Comparison of ENCODE assay signal across 21 cellular contexts in the genomic region with DNA sequence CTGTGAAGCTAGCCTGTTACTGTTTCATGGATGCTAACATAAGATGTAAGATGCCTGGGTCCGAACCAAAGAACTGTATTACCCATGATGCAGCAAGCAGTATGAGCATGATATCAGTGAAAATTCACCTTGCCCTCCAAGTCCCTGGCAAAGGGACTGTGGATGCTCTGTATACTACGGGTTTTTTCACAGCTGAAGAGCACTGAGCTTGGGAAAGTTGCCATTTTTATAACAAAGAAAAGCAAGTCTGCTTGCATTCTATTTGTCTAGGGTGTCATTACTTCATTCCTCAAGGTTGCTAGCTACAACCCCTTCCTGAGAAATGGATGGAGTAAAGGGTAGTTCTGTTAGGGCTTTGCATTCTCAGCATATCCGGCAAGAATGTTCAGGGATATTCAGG. TPM values are rescaled to one million over a fixed set of nuclear protein-coding genes. Genes with fewer than 3 reads are reported as not detected.
DNase-seq lines count a peak whose midpoint lies in the region; ATAC-seq, FAIRE-seq and TF ChIP-seq lines count a peak whose summit lies in the region.
"Had no signal": no experiment of that assay in that cellular context is flagged by ENCODE, and none has a peak within 500 bp of the region (broad histone marks: within the 10 kb centered on the region; RNA-seq: fewer than 3 reads in every experiment).

No MANE protein-coding gene starts in this region.

- no peaks in the 10 kb centered on the region for H3K36me3 ChIP-seq in K562 (ENCODE audit: control insufficient read depth, insufficient read depth, low read length)
- no peaks in the 10 kb centered on the region for H3K36me3 ChIP-seq in brain microvascular endothelial cell (replicated peaks)
- H3K36me3 ChIP-seq: HAP-1 had no signal

- TF ChIP-seq POLR2A in H54 (IDR thresholded peaks at IDR 0.05; ENCODE audit: low read depth, low read length) (no peak), K562 (conservative IDR thresholded peaks at IDR 0.05) (no peak)

- no peak overlapping the region for H3K4me3 ChIP-seq in K562
- H3K4me3 ChIP-seq in coronary artery, result no peak overlapping the region
- H3K4me3 ChIP-seq in brain microvascular endothelial cell (ENCODE audit: low read depth, low read length), result no peak overlapping the region
- H3K4me3 ChIP-seq: GM23338, HAP-1 had no signal

- no peaks in the 10 kb centered on the region for H3K9me3 ChIP-seq in K562 (replicated peaks; ENCODE audit: control insufficient read depth, insufficient read depth, low read depth, low read length)
- H3K9me3 ChIP-seq: Caco-2, HAP-1 had no signal

- intact Hi-C loops in K562 (cut with micrococcal nuclease), result loop anchor here (5.0 to 10.0 kb wide), 2 partner anchors 98 to 680 kb away; a partner anchor contains a TSS

- H3K9ac ChIP-seq in K562 (ENCODE audit: insufficient read depth in 1 of 2, low read depth in 2 of 2, low read length in 2 of 2), result no peak overlapping the region

- POLR2A ChIA-PET in K562 (lab: Yijun Ruan, JAX), result interaction anchor here (0.5 to 1.2 kb wide), 2 partner anchors 261 to 410 kb away, joined by 3 read pairs; no protein-coding TSS in a partner anchor

- H3K27me3 ChIP-seq in K562 (ENCODE audit: control insufficient read depth in 2 of 2, insufficient read depth in 2 of 2, low read length in 2 of 2), result no peaks in the 10 kb centered on the region
- no peaks in the 10 kb centered on the region for H3K27me3 ChIP-seq in brain microvascular endothelial cell (replicated peaks)

- no peaks in the 10 kb centered on the region for H3K9me1 ChIP-seq in K562 (ENCODE audit: control insufficient read depth, insufficient read depth, low read length)

- TF ChIP-seq EP300 in K562 (IDR thresholded peaks at IDR 0.05; ENCODE audit: low read length), result no peak

- no peaks in the 10 kb centered on the region for H3K79me2 ChIP-seq in K562 (ENCODE audit: control insufficient read depth, insufficient read depth, low read length)

- BruUV-seq in K562 (replicated peaks; lab: Mats Ljungman, UMichigan), result no TSS peak

- no peaks in the 10 kb centered on the region for H3K4me1 ChIP-seq in K562 (replicated peaks in 1 of 2; ENCODE audit: control insufficient read depth in 2 of 2, insufficient read depth in 2 of 2, low read length in 2 of 2)
- H3K4me1 ChIP-seq: Caco-2, HAP-1 had no signal

- CTCF ChIA-PET in K562 (lab: Yijun Ruan, JAX; ENCODE audit: low intra/inter-chr PET ratio), result interaction anchor here (2.0 to 2.8 kb wide), 2 partner anchors 410 to 415 kb away, joined by 7 to 17 read pairs; no protein-coding TSS in a partner anchor

- TF ChIP-seq RAD21 in K562 (CRISPR knock-in tag; conservative IDR thresholded peaks at IDR 0.05 in 1 of 2, IDR thresholded peaks at IDR 0.05 in 1 of 2), result no peak

- FAIRE-seq in H54 (lab: Jason Lieb, UNC) (peak; percentile 30), K562 (lab: Jason Lieb, UNC) (no peak)
- FAIRE-seq: GM12891, GM18507 had no signal

- H3K27ac ChIP-seq in K562 (ENCODE audit: extremely low read depth, low read depth, low read length) (no peak overlapping the region), coronary artery (no peak overlapping the region), brain microvascular endothelial cell (no peak overlapping the region)

- no peak overlapping the region for H3K4me2 ChIP-seq in K562 (ENCODE audit: insufficient read depth, low read length)
- H3K4me2 ChIP-seq: GM23338 had no signal

- no peak overlapping the region for H2AFZ ChIP-seq in K562 (ENCODE audit: low read depth, low read length)
- H2AFZ ChIP-seq: GM23338 had no signal

- no peaks in the 10 kb centered on the region for H4K20me1 ChIP-seq in K562 (replicated peaks; ENCODE audit: control insufficient read depth, insufficient read depth, low read length)

- ATAC-seq in K562, result peak; percentile 8; the same call in 1 of the 3 replicates
- ATAC-seq in HG03571 (IDR thresholded peaks at IDR 0.05; ENCODE audit: unreplicated experiment), result no peak
- ATAC-seq: CD8-positive, alpha-beta T cell had no signal

- 52% methylated on average over 3 of the region's 3 CpGs for WGBS in K562 (ENCODE audit: insufficient coverage, low coverage, missing lambda C conversion rate)

- DNase-seq in H54 (ENCODE audit: insufficient read length, low spot score), result no peak
- no peak for DNase-seq in K562 (ENCODE audit: extremely low read depth in 1 of 4, low spot score in 3 of 4)
- peak; percentile 68 for DNase-seq in cerebellar cortex (ENCODE audit: low spot score)
- no peak for DNase-seq in coronary artery (ENCODE audit: low spot score)
- no peak for DNase-seq in NCI-H82 (lab: John Stamatoyannopoulos, UW)
- DNase-seq in brain microvascular endothelial cell, result no peak
- DNase-seq: Caco-2; CD8-positive, alpha-beta T cell; DMS153; DND-41; GF-D8; HFFc6 had no signal

- in situ Hi-C loops in K562 (cut with MboI), result no loop called here
- in situ Hi-C loops in brain microvascular endothelial cell (cut with HindIII; ENCODE audit: low pct_ligation_motif_present, low sequenced_read_pairs), result loop anchor here (25.0 kb wide), 1 partner anchor 248 kb away; no protein-coding TSS in a partner anchor

- TF ChIP-seq CTCF in K562 (IDR thresholded peaks at IDR 0.05 in 2 of 3, conservative IDR thresholded peaks at IDR 0.05 in 1 of 3; ENCODE audit: insufficient read depth in 2 of 3, low read depth in 1 of 3, low read length in 3 of 3), result no peak
- no peak for TF ChIP-seq CTCF in coronary artery (IDR thresholded peaks at IDR 0.05)
- TF ChIP-seq CTCF in brain microvascular endothelial cell (IDR thresholded peaks at IDR 0.05; ENCODE audit: low read depth, low read length, missing control alignments), result no peak

TF ChIP-seq in K562, 482 proteins besides CTCF, POLR2A, EP300 and RAD21:
- no peak for TF ChIP-seq EP400 (IDR thresholded peaks at IDR 0.05)
- no peak for TF ChIP-seq SP1 (CRISPR knock-in tag; IDR thresholded peaks at IDR 0.05)
- no peak for TF ChIP-seq KDM1A (IDR thresholded peaks at IDR 0.05)
- no peak for TF ChIP-seq L3MBTL2 (IDR thresholded peaks at IDR 0.05)
- TF ChIP-seq RCOR1 (IDR thresholded peaks at IDR 0.05; ENCODE audit: borderline replicate concordance in 1 of 2, low read depth in 2 of 2, low read length in 2 of 2), result no peak
- no peak for TF ChIP-seq ZNF76 (CRISPR knock-in tag; IDR thresholded peaks at IDR 0.05; ENCODE audit: borderline replicate concordance)
- TF ChIP-seq, protein P1, sequence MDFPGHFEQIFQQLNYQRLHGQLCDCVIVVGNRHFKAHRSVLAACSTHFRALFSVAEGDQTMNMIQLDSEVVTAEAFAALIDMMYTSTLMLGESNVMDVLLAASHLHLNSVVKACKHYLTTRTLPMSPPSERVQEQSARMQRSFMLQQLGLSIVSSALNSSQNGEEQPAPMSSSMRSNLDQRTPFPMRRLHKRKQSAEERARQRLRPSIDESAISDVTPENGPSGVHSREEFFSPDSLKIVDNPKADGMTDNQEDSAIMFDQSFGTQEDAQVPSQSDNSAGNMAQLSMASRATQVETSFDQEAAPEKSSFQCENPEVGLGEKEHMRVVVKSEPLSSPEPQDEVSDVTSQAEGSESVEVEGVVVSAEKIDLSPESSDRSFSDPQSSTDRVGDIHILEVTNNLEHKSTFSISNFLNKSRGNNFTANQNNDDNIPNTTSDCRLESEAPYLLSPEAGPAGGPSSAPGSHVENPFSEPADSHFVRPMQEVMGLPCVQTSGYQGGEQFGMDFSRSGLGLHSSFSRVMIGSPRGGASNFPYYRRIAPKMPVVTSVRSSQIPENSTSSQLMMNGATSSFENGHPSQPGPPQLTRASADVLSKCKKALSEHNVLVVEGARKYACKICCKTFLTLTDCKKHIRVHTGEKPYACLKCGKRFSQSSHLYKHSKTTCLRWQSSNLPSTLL (IDR thresholded peaks at IDR 0.05), result no peak
- no peak for TF ChIP-seq PRMT5 (CRISPR knock-in tag; IDR thresholded peaks at IDR 0.05)
- TF ChIP-seq SMC3 (conservative IDR thresholded peaks at IDR 0.05; ENCODE audit: insufficient read depth, low read depth, low read length), result no peak
- TF ChIP-seq NFRKB (IDR thresholded peaks at IDR 0.05; ENCODE audit: low read depth), result no peak
- TF ChIP-seq HDAC6 (IDR thresholded peaks at IDR 0.05; ENCODE audit: low read depth, low read length), result no peak
- no peak for TF ChIP-seq JUNB (CRISPR knock-in tag; conservative IDR thresholded peaks at IDR 0.05)
- no peak for TF ChIP-seq TAF9B (IDR thresholded peaks at IDR 0.05; ENCODE audit: partially characterized antibody)
- TF ChIP-seq SAP30 (IDR thresholded peaks at IDR 0.05; ENCODE audit: borderline replicate concordance, insufficient read depth, low read depth, low read length, poor library complexity, severe bottlenecking), result no peak
- no peak for TF ChIP-seq NR3C1 (CRISPR knock-in tag; IDR thresholded peaks at IDR 0.05)
- TF ChIP-seq KAT8 (IDR thresholded peaks at IDR 0.05; ENCODE audit: low read depth), result no peak
- no peak for TF ChIP-seq FOXA1 (IDR thresholded peaks at IDR 0.05; ENCODE audit: borderline replicate concordance)

RNA-seq across cellular contexts. Expression of a gene that starts 5.2 kb away (rescaled TPM):
- 0.33 TPM in 1 of 2 replicates, not detected in the other for total RNA-seq in K562 (2011; cell fraction: chromatin; rRNA removed; ENCODE audit: low replicate concordance)
- not detected in 2 replicates for total RNA-seq in K562 (2011; cell fraction: nucleolus; rRNA removed)
- not detected in 2 replicates for total RNA-seq in K562 (2011; cell fraction: nucleoplasm; rRNA removed)
- total RNA-seq in K562 (2014; rRNA removed) (not detected in 2 replicates), K562 (2014; rRNA removed; fragmentation: Illumina TruSeq; extraction: Trizol) (not detected in 2 replicates), K562 (2015; rRNA removed; fragmentation: Illumina TruSeq; extraction: Trizol) (not detected in 2 replicates), K562 (2021) (not detected in 2 replicates)
- polyA plus RNA-seq in K562 (2011; rRNA removed) (not detected in 2 replicates), K562 (2014; fragmentation: Illumina TruSeq; extraction: Trizol) (not detected in 2 replicates), K562 (2014; fragmentation: Nextera tagmentation; extraction: Ambion mirVana) (under 1 TPM; 0.07 to 0.20 TPM), K562 (2014; rRNA removed) (not detected in 2 replicates)
- not detected in 2 replicates for polyA plus RNA-seq in K562 (2011; cell fraction: cytosol; rRNA removed)
- not detected in 2 replicates for polyA plus RNA-seq in K562 (2011; cell fraction: nucleus; rRNA removed)
- polyA plus RNA-seq in K562 (2012), result 0.11 TPM in 1 of 2 replicates, not detected in the other
- polyA minus RNA-seq in K562 (2011; rRNA and poly(A)+ RNA removed), result not detected in 2 replicates
- polyA minus RNA-seq in K562 (2011; cell fraction: cytosol; rRNA and poly(A)+ RNA removed), result not detected in 2 replicates
- 0.11 and 0.27 TPM in 2 replicates for polyA minus RNA-seq in K562 (2011; cell fraction: nucleus; rRNA and poly(A)+ RNA removed)
- total RNA-seq: A172; A673; Caco-2; CD8-positive, alpha-beta T cell; GM23338; H4; HFFc6 had no signal
- polyA plus RNA-seq: BJ had no signal
